11 cellular contexts compared by ENCODE assay signal in the genomic region with DNA sequence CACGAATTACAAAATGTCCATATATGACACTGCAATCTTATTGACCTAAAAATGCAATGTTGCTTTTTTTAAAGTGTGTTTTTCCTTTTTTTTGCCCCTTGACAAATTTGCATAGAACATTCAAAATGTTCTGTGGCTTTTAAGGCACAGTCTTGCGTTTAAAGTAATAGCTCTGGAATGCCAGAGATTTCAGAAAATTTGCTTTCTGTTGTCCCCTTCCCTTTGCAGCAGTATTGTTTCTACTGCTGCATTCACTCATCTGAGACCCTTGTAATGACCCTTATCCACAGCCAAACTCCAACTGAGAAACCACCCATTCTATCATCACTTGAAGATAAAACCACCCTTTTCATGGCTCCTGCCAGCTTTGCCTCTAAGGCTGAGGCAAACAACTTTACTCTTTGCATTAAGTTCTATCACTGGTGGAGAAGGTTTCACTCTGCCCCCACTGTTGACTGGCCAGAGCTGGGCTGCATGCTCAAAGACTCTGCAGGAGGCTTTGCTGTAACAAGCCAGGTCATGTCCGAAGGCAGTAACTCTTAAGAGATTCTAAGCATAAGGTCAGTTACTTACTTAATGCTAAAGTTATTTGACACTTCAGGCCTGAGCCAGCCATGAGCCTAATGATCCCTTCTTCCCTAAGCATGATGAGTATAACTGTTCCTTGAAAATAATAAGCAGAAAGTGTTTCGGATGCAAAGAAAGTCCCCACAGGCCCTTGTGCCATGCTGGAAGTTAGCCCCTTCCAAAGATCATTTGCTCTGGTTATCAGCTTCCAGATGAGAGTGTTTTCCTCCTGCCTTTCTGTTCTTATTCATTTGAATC.
DNase-seq lines count a peak whose midpoint lies in the region; ATAC-seq lines count a peak whose summit lies in the region.
"Had no signal": no experiment of that assay in that cellular context is flagged by ENCODE, and none has a peak within 500 bp of the region (broad histone marks: within the 10 kb centered on the region; RNA-seq: fewer than 3 reads in every experiment).

No MANE protein-coding gene starts in this region.

- H3K9me3 ChIP-seq in mucosa of rectum (ENCODE audit: control insufficient read depth in 2 of 2, low read length in 2 of 2) = no peaks in the 10 kb centered on the region
- no peaks in the 10 kb centered on the region for H3K9me3 ChIP-seq in aorta (ENCODE audit: control insufficient read depth, low read length)
- H3K9me3 ChIP-seq: BLaER1 had no signal

- H3K9me3 Mint-ChIP-seq in activated CD4-positive, alpha-beta T cell treated with anti-CD3 and anti-CD28 coated beads, Interleukin-2, amount 10 ng/mL, durations not matched to agents 24 days and 14 days = no peaks in the 10 kb centered on the region
- H3K9me3 Mint-ChIP-seq: natural killer cell treated with Interleukin-12 subunit alpha and Interleukin-12 subunit beta and Interleukin-15 and Interleukin-18, amount 100 ng/mL, for 72 hours had no signal

- no peaks in the 10 kb centered on the region for H3K27me3 ChIP-seq in mucosa of rectum (ENCODE audit: control insufficient read depth in 2 of 2, insufficient read depth in 2 of 2, low read length in 2 of 2)
- H3K27me3 ChIP-seq in aorta (ENCODE audit: control insufficient read depth in 1 of 2, insufficient read depth in 2 of 2, low read length in 1 of 2) = no peaks in the 10 kb centered on the region
- H3K27me3 ChIP-seq: BLaER1 had no signal

- intact Hi-C loops in activated CD4-positive, alpha-beta T cell treated with anti-CD3 and anti-CD28 coated beads, Interleukin-2, amount 10 ng/mL, durations not matched to agents 24 days and 14 days (cut with micrococcal nuclease) = no loop called here
- intact Hi-C loops in aorta (cut with DNase I) = loop anchor here (5.0 kb wide), 2 partner anchors 82 to 107 kb away; no protein-coding TSS in a partner anchor

- H3K4me1 ChIP-seq in mucosa of rectum (ENCODE audit: control insufficient read depth in 2 of 2, insufficient read depth in 2 of 2, low read length in 2 of 2) (peaks cover 7 to 19% of the 10 kb centered on the region in 2 donors), aorta (ENCODE audit: control insufficient read depth in 1 of 2, insufficient read depth in 2 of 2, low read length in 2 of 2) (peaks cover 0 to 1% of the 10 kb centered on the region in 2 donors)
- H3K4me1 ChIP-seq: BLaER1 had no signal

- H3K36me3 ChIP-seq in mucosa of rectum (ENCODE audit: control insufficient read depth in 2 of 2, insufficient read depth in 2 of 2, low read length in 2 of 2) (peaks cover 0 to 4% of the 10 kb centered on the region in 2 donors), aorta (ENCODE audit: control insufficient read depth in 1 of 2, insufficient read depth in 2 of 2, low read length in 1 of 2) (peaks cover 0 to 3% of the 10 kb centered on the region in 2 donors)

- H3K27me3 Mint-ChIP-seq in activated CD4-positive, alpha-beta T cell treated with anti-CD3 and anti-CD28 coated beads, Interleukin-2, amount 10 ng/mL, durations not matched to agents 24 days and 14 days = no peaks in the 10 kb centered on the region
- H3K27me3 Mint-ChIP-seq: natural killer cell treated with Interleukin-12 subunit alpha and Interleukin-12 subunit beta and Interleukin-15 and Interleukin-18, amount 100 ng/mL, for 72 hours had no signal

- H3K27ac Mint-ChIP-seq in activated CD4-positive, alpha-beta T cell treated with anti-CD3 and anti-CD28 coated beads, Interleukin-2, amount 10 ng/mL, durations not matched to agents 24 days and 14 days = no peak overlapping the region
- H3K27ac Mint-ChIP-seq: natural killer cell treated with Interleukin-12 subunit alpha and Interleukin-12 subunit beta and Interleukin-15 and Interleukin-18, amount 100 ng/mL, for 72 hours had no signal

- peak overlapping the region in 1 of 2 donors; percentile 10 for H3K9ac ChIP-seq in mucosa of rectum (ENCODE audit: low read depth in 1 of 2, low read length in 2 of 2)
- H3K9ac ChIP-seq: BLaER1 had no signal

- peak; percentile 43 for DNase-seq in activated CD4-positive, alpha-beta T cell treated with anti-CD3 and anti-CD28 coated beads, Interleukin-2, amount 10 ng/mL, durations not matched to agents 24 days and 14 days
- no peak for DNase-seq in activated CD4-positive, alpha-beta T cell treated with anti-CD3 and anti-CD28 coated beads for 48 hours
- peak; percentile 79 for DNase-seq in fibroblast of gingiva (ENCODE audit: low read depth)
- no peak for DNase-seq in aorta
- DNase-seq in activated naive CD4-positive, alpha-beta T cell treated with Interleukin-2 at 50 U/mL for 16 hours = no peak
- DNase-seq: NCI-H1105 had no signal

- H3K4me1 Mint-ChIP-seq in activated CD4-positive, alpha-beta T cell treated with anti-CD3 and anti-CD28 coated beads, Interleukin-2, amount 10 ng/mL, durations not matched to agents 24 days and 14 days = peaks cover 7% of the 10 kb centered on the region

- ATAC-seq in aorta (ENCODE audit: low FRiP score) (peak; percentile 67), HG03175 (IDR thresholded peaks at IDR 0.05; ENCODE audit: unreplicated experiment) (no peak), HG02870 (IDR thresholded peaks at IDR 0.05; ENCODE audit: unreplicated experiment) (no peak)
- ATAC-seq: natural killer cell treated with Interleukin-12 subunit alpha and Interleukin-12 subunit beta and Interleukin-15 and Interleukin-18, amount 100 ng/mL, for 72 hours had no signal

- H3K4me3 ChIP-seq in mucosa of rectum (ENCODE audit: low read length in 2 of 2) = peak overlapping the region in 1 of 2 donors; percentile 34
- H3K4me3 ChIP-seq in aorta (ENCODE audit: low read length in 2 of 2) = no peak overlapping the region
- H3K4me3 ChIP-seq: BLaER1 had no signal

- WGBS in aorta, 2 donors = 10 to 13% methylated on average over 4 of the region's 4 CpGs

- H3K36me3 Mint-ChIP-seq in activated CD4-positive, alpha-beta T cell treated with anti-CD3 and anti-CD28 coated beads, Interleukin-2, amount 10 ng/mL, durations not matched to agents 24 days and 14 days (ENCODE audit: low read depth) = peaks cover 27% of the 10 kb centered on the region
- H3K36me3 Mint-ChIP-seq: natural killer cell treated with Interleukin-12 subunit alpha and Interleukin-12 subunit beta and Interleukin-15 and Interleukin-18, amount 100 ng/mL, for 72 hours had no signal

- no peak overlapping the region for H3K4me3 Mint-ChIP-seq in activated CD4-positive, alpha-beta T cell treated with anti-CD3 and anti-CD28 coated beads, Interleukin-2, amount 10 ng/mL, durations not matched to agents 24 days and 14 days
- H3K4me3 Mint-ChIP-seq: natural killer cell treated with Interleukin-12 subunit alpha and Interleukin-12 subunit beta and Interleukin-15 and Interleukin-18, amount 100 ng/mL, for 72 hours had no signal

- H3K27ac ChIP-seq in mucosa of rectum (ENCODE audit: low read depth in 2 of 2, low read length in 2 of 2) (peak overlapping the region; percentile 66 to 73), aorta (ENCODE audit: low read depth in 1 of 2, low read length in 2 of 2) (peak overlapping the region; percentile 60 to 77)
- H3K27ac ChIP-seq: BLaER1 had no signal

Comparison
In these comparisons a context has a peak if more than half of its experiments do, and no peak if none do; other contexts are left out.
1. DNase-seq: peak in activated CD4-positive, alpha-beta T cell treated with anti-CD3 and anti-CD28 coated beads, Interleukin-2, amount 10 ng/mL, durations not matched to agents 24 days and 14 days (single experiment) and fibroblast of gingiva (single experiment); none in activated CD4-positive, alpha-beta T cell treated with anti-CD3 and anti-CD28 coated beads for 48 hours (single experiment), aorta (0 of 2) and activated naive CD4-positive, alpha-beta T cell treated with Interleukin-2 at 50 U/mL for 16 hours (single experiment).